15 cellular contexts compared by ENCODE assay signal in genomic region chrX:20218809-20219505, GRCh38. TPM values are rescaled to one million over a fixed set of nuclear protein-coding genes. Genes with fewer than 3 reads are reported as not detected.
DNase-seq lines count a peak whose midpoint lies in the region; ATAC-seq and TF ChIP-seq lines count a peak whose summit lies in the region.
"Had no signal": no experiment of that assay in that cellular context is flagged by ENCODE, and none has a peak within 500 bp of the region (broad histone marks: within the 10 kb centered on the region; RNA-seq: fewer than 3 reads in every experiment).

No MANE protein-coding gene starts in this region.

- peaks cover 0 to 8% (median 0%) of the 10 kb centered on the region in 4 donors for H3K4me1 ChIP-seq in transverse colon

- H3K27ac ChIP-seq in transverse colon = peak overlapping the region in 2 of 4 donors; percentile 9 to 47
- H3K27ac ChIP-seq: BLaER1 treated with 17β-estradiol and CSF1 and Interleukin-3, amounts not matched to agents 10 nM and 100 nM had no signal

- H3K27me3 ChIP-seq in transverse colon = no peaks in the 10 kb centered on the region
- H3K27me3 ChIP-seq: BLaER1 treated with 17β-estradiol and CSF1 and Interleukin-3, amounts not matched to agents 10 nM and 100 nM had no signal

- TF ChIP-seq POLR2A in transverse colon (IDR thresholded peaks at IDR 0.05) = no peak

- TF ChIP-seq CTCF in cardiac fibroblast (IDR thresholded peaks at IDR 0.05; ENCODE audit: low read depth, low read length) (peak; percentile 32), transverse colon (IDR thresholded peaks at IDR 0.05) (no peak)

- no peak for TF ChIP-seq EP300 in transverse colon (IDR thresholded peaks at IDR 0.05; ENCODE audit: low read depth)

- no peaks in the 10 kb centered on the region for H3K9me3 ChIP-seq in transverse colon
- H3K9me3 ChIP-seq: BLaER1 treated with 17β-estradiol and CSF1 and Interleukin-3, amounts not matched to agents 10 nM and 100 nM had no signal

- in situ Hi-C loops in transverse colon (cut with MboI; ENCODE audit: low pct_ligation_motif_present in 1 of 4, low pct_unique_long_range_greater_than_20kb in 1 of 4, low sequenced_read_pairs in 3 of 4) = no loop called here

- peak overlapping the region in 1 of 2 donors; percentile 35 for H3K4me3 ChIP-seq in cardiac fibroblast (replicated peaks in 1 of 2; ENCODE audit: low read depth in 2 of 2, low read length in 2 of 2)
- H3K4me3 ChIP-seq in transverse colon = no peak overlapping the region
- H3K4me3 ChIP-seq: BLaER1 treated with 17β-estradiol and CSF1 and Interleukin-3, amounts not matched to agents 10 nM and 100 nM had no signal

- ATAC-seq in GM21367 (IDR thresholded peaks at IDR 0.05; ENCODE audit: unreplicated experiment) (no peak), HG03521 (IDR thresholded peaks at IDR 0.05; ENCODE audit: unreplicated experiment) (no peak)
- ATAC-seq: effector memory CD8-positive, alpha-beta T cell had no signal

- no peaks in the 10 kb centered on the region for H3K36me3 ChIP-seq in transverse colon

- intact Hi-C loops in transverse colon (cut with DNase I; ENCODE audit: low total_unique reads) = no loop called here

- WGBS in transverse colon (ENCODE audit: low coverage in 1 of 2), 2 donors = 38 to 56% methylated on average over 2 to 11 of the region's 11 CpGs

- DNase-seq in Daoy (ENCODE audit: low read depth) = peak; percentile 2
- DNase-seq in cardiac fibroblast (ENCODE audit: low read depth in 2 of 2) = peak; percentile 46 to 51
- peak; percentile 5 for DNase-seq in iPS-NIHi11 (ENCODE audit: low spot score)
- peak; percentile 47 for DNase-seq in pulmonary artery endothelial cell (ENCODE audit: low read depth, low spot score)
- no peak for DNase-seq in transverse colon
- no peak for DNase-seq in activated T-cell treated with anti-CD3 and anti-CD28 coated beads for 4 hours
- DNase-seq: activated CD4-positive, alpha-beta T cell treated with anti-CD3 and anti-CD28 coated beads, Interleukin-2, amount 50 U/mL, for 4 hours; activated naive CD4-positive, alpha-beta T cell treated with anti-CD3 and anti-CD28 coated beads, Interleukin-2, amount 10 ng/mL, durations not matched to agents 7 days and 5 days; effector memory CD8-positive, alpha-beta T cell; HFFc6; kidney glomerular epithelial cell; NCI-H524 had no signal

RNA-seq across cellular contexts. Expression of gene RPS6KA3, which starts 47.8 kb away (rescaled TPM):
- 39.5 and 44.5 TPM in 2 replicates for total RNA-seq in Daoy (2014; rRNA removed; shearing (Covaris generic))
- total RNA-seq in pulmonary artery endothelial cell = 90.6 and 111 TPM in 2 replicates
- total RNA-seq in transverse colon = 10 to 100 TPM; 28.7 to 73.0 (median 49.8) TPM

Comparison
In these comparisons a context has a peak if more than half of its experiments do, and no peak if none do; other contexts are left out.
1. DNase-seq: peak in Daoy (single experiment), cardiac fibroblast (2 of 2), iPS-NIHi11 (single experiment) and pulmonary artery endothelial cell (single experiment); none in transverse colon (single experiment) and activated T-cell treated with anti-CD3 and anti-CD28 coated beads for 4 hours (single experiment).